In the genomic region with DNA sequence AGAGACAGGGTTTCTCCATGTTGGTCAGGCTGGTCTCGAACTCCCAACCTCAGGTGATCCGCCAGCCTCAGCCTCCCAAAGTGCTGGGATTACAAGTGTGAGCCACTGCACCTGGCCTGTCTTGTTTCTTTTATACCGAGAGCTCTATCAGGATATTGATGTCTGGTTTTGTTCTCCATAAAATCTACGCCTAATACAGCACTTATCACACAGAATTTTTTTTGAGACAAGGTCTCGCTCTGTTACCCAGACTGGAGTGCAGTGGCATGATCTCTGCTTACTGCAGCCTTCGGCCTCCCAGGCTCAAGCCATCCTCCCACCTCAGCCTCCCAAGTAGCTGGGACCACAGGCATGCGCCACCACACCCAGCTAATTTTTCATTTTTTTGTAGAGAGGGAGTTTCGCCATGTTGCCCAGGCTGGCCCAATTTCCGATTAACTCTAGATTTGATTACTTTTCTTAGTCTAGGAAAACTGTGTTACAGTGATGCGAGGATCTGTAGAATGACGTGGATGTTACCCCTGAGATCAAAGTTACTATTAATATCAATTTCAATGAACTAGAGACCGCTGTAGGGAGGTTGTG, we compare ENCODE assay signal across 6 cellular contexts. TPM values are rescaled to one million over a fixed set of nuclear protein-coding genes. Genes with fewer than 3 reads are reported as not detected.
DNase-seq lines count a peak whose midpoint lies in the region; ATAC-seq and TF ChIP-seq lines count a peak whose summit lies in the region.
"Not testable (repeated sequence)": the region's sequence is repeated elsewhere in the genome, so short reads cannot be mapped to it uniquely, and the experiment has no call there.

No MANE protein-coding gene starts in this region.

- CTCF ChIA-PET in PC-9 (lab: Charles Lee) = interaction anchor here (0.6 kb wide), 1 partner anchor 10 kb away, joined by 8 read pairs; no protein-coding TSS in a partner anchor

- WGBS in gastroesophageal sphincter (ENCODE audit: low coverage in 1 of 2), 2 donors = 76 to 78% methylated on average over 4 to 12 of the region's 12 CpGs
- WGBS in thymus = 89% methylated on average over 12 of the region's 12 CpGs

- not testable (repeated sequence) for TF ChIP-seq CTCF in PC-9 (conservative IDR thresholded peaks at IDR 0.05); gastroesophageal sphincter (IDR thresholded peaks at IDR 0.05)

- H3K4me3 ChIP-seq in PC-9 = peak overlapping the region; percentile 75
- H3K4me3 ChIP-seq in gastroesophageal sphincter = peak overlapping the region; percentile 76 to 84
- peak overlapping the region; percentile 89 for H3K4me3 ChIP-seq in thymus (ENCODE audit: low read length)

- H3K4me2 ChIP-seq in PC-9 = peak overlapping the region; percentile 70

- H3K27me3 ChIP-seq in PC-9 (ENCODE audit: insufficient read depth, low read depth); gastroesophageal sphincter; thymus (ENCODE audit: control insufficient read depth, insufficient read depth): not testable (repeated sequence)

- not testable (repeated sequence) for H4K20me1 ChIP-seq in PC-9 (ENCODE audit: insufficient read depth)

- H3K27me3 Mint-ChIP-seq in natural killer cell treated with Interleukin-12 subunit alpha and Interleukin-12 subunit beta and Interleukin-15 and Interleukin-18, amount 100 ng/mL, for 72 hours = not testable (repeated sequence)

- H3K9me3 Mint-ChIP-seq in natural killer cell treated with Interleukin-12 subunit alpha and Interleukin-12 subunit beta and Interleukin-15 and Interleukin-18, amount 100 ng/mL, for 72 hours = not testable (repeated sequence)

- H3K27ac Mint-ChIP-seq in natural killer cell treated with Interleukin-12 subunit alpha and Interleukin-12 subunit beta and Interleukin-15 and Interleukin-18, amount 100 ng/mL, for 72 hours = peak overlapping the region; percentile 87 to 98

- peak overlapping the region; percentile 82 for H2AFZ ChIP-seq in PC-9

- H3K36me3 Mint-ChIP-seq in natural killer cell treated with Interleukin-12 subunit alpha and Interleukin-12 subunit beta and Interleukin-15 and Interleukin-18, amount 100 ng/mL, for 72 hours = not testable (repeated sequence)

- not testable (repeated sequence) for H3K9me2 ChIP-seq in PC-9 (ENCODE audit: insufficient read depth)

- ATAC-seq in GM18873 (IDR thresholded peaks at IDR 0.05; ENCODE audit: low FRiP score, unreplicated experiment) (peak; percentile 8), gastroesophageal sphincter (peak; percentile 2)
- not testable (repeated sequence) for ATAC-seq in natural killer cell treated with Interleukin-12 subunit alpha and Interleukin-12 subunit beta and Interleukin-15 and Interleukin-18, amount 100 ng/mL, for 72 hours

- POLR2A ChIA-PET in PC-9 (lab: Charles Lee; ENCODE audit: unreplicated experiment) = not testable (repeated sequence)

- H3K9me3 ChIP-seq in PC-9 (ENCODE audit: insufficient read depth, low read depth); gastroesophageal sphincter; thymus (ENCODE audit: control insufficient read depth): not testable (repeated sequence)

- peaks cover 26 to 33% of the 10 kb centered on the region in 2 donors for H3K4me1 Mint-ChIP-seq in natural killer cell treated with Interleukin-12 subunit alpha and Interleukin-12 subunit beta and Interleukin-15 and Interleukin-18, amount 100 ng/mL, for 72 hours (ENCODE audit: low read depth in 2 of 2)

- H3K4me3 Mint-ChIP-seq in natural killer cell treated with Interleukin-12 subunit alpha and Interleukin-12 subunit beta and Interleukin-15 and Interleukin-18, amount 100 ng/mL, for 72 hours = peak overlapping the region; percentile 81

- H3K27ac ChIP-seq in PC-9 = peak overlapping the region; percentile 65
- H3K27ac ChIP-seq in angular gyrus (ENCODE audit: low read depth, low read length) = peak overlapping the region; percentile 56
- peak overlapping the region in 3 of 4 donors; percentile 83 to 84 (median 83) for H3K27ac ChIP-seq in gastroesophageal sphincter
- H3K27ac ChIP-seq in thymus (ENCODE audit: low read depth) = peak overlapping the region; percentile 93

- H3F3A ChIP-seq in PC-9 (ENCODE audit: insufficient read depth, low read depth) = not testable (repeated sequence)

- not testable (repeated sequence) for H3K36me3 ChIP-seq in PC-9 (ENCODE audit: low read depth); thymus (ENCODE audit: control insufficient read depth, insufficient read depth)
- H3K36me3 ChIP-seq in gastroesophageal sphincter = peaks cover 0 to 11% of the 10 kb centered on the region in 2 donors

- intact Hi-C loops in PC-9 (cut with micrococcal nuclease; ENCODE audit: unreplicated experiment) = not testable (repeated sequence)

- peaks cover 13% of the 10 kb centered on the region for H3K4me1 ChIP-seq in PC-9 (replicated peaks; ENCODE audit: insufficient read depth)
- peaks cover 0 to 26% (median 5%) of the 10 kb centered on the region in 3 donors for H3K4me1 ChIP-seq in gastroesophageal sphincter
- H3K4me1 ChIP-seq in thymus (ENCODE audit: control insufficient read depth, insufficient read depth, low read length) = peaks cover 13% of the 10 kb centered on the region

- H3K79me2 ChIP-seq in PC-9 (ENCODE audit: low read depth) = peaks cover 11% of the 10 kb centered on the region; the same call in 1 of the 2 replicates

- BruUV-seq in PC-9 (replicated peaks; lab: Mats Ljungman, UMichigan) = not testable (repeated sequence)

- TF ChIP-seq EP300 in gastroesophageal sphincter (IDR thresholded peaks at IDR 0.05) = not testable (repeated sequence)

- TF ChIP-seq POLR2A in gastroesophageal sphincter (IDR thresholded peaks at IDR 0.05) = not testable (repeated sequence)

- not testable (repeated sequence) for DNase-seq in PC-9; natural killer cell treated with Interleukin-12 subunit alpha and Interleukin-12 subunit beta and Interleukin-15 and Interleukin-18, amount 100 ng/mL, for 72 hours (ENCODE audit: low spot score)

RNA-seq across cellular contexts. Expression of a gene that starts 0.5 kb away (rescaled TPM):
- total RNA-seq in PC-9 (2021) = 76.7 and 84.8 TPM in 2 replicates
- total RNA-seq in gastroesophageal sphincter = 10 to 100 TPM; 24.4 to 65.0 (median 35.0) TPM
- 100 to 1,000 TPM; 116 to 134 TPM for total RNA-seq in natural killer cell treated with Interleukin-12 subunit alpha and Interleukin-12 subunit beta and Interleukin-15 and Interleukin-18, amount 100 ng/mL, for 72 hours
- 121 TPM for polyA plus RNA-seq in thymus

RNA-seq across cellular contexts. Expression of a gene that starts 7.2 kb away (rescaled TPM):
- total RNA-seq in PC-9 (2021) (22.4 and 34.8 TPM in 2 replicates), gastroesophageal sphincter (100 to 1,000 TPM; 114 to 127 (median 123) TPM)
- total RNA-seq in natural killer cell treated with Interleukin-12 subunit alpha and Interleukin-12 subunit beta and Interleukin-15 and Interleukin-18, amount 100 ng/mL, for 72 hours = 1 to 10 TPM; 3.7 to 8.0 TPM
- 69.5 TPM for polyA plus RNA-seq in thymus

RNA-seq across cellular contexts. Expression of a gene that starts 13.9 kb away (rescaled TPM):
- total RNA-seq in PC-9 (2021) = 4.7 and 5.9 TPM in 2 replicates
- total RNA-seq in gastroesophageal sphincter = 10 to 100 TPM in 3 of 4 donors, 1 to 10 TPM in 1; 8.1 to 36.6 (median 23.4) TPM
- under 1 TPM; 0.36 to 0.59 TPM for total RNA-seq in natural killer cell treated with Interleukin-12 subunit alpha and Interleukin-12 subunit beta and Interleukin-15 and Interleukin-18, amount 100 ng/mL, for 72 hours
- 16.7 TPM for polyA plus RNA-seq in thymus

RNA-seq across cellular contexts. Expression of a gene that starts 42.4 kb away (rescaled TPM):
- total RNA-seq in PC-9 (2021) (59.0 and 61.6 TPM in 2 replicates), gastroesophageal sphincter (100 to 1,000 TPM; 123 to 257 (median 163) TPM)
- 10 to 100 TPM; 53.4 to 60.4 TPM for total RNA-seq in natural killer cell treated with Interleukin-12 subunit alpha and Interleukin-12 subunit beta and Interleukin-15 and Interleukin-18, amount 100 ng/mL, for 72 hours
- 18.6 TPM for polyA plus RNA-seq in thymus

RNA-seq across cellular contexts. Expression of a gene that starts 53.9 kb away (rescaled TPM):
- total RNA-seq in PC-9 (2021) (0.50 and 0.98 TPM in 2 replicates), gastroesophageal sphincter (under 1 TPM; 0.20 to 0.93 (median 0.47) TPM)
- under 1 TPM in 1 of 2 donors, not detected in 1; 0.43 TPM for total RNA-seq in natural killer cell treated with Interleukin-12 subunit alpha and Interleukin-12 subunit beta and Interleukin-15 and Interleukin-18, amount 100 ng/mL, for 72 hours
- polyA plus RNA-seq in thymus = 3.2 TPM
